ENCODE assay signal across 21 cellular contexts in genomic region chr7:71770269-71770907, GRCh38.
DNase-seq lines count a peak whose midpoint lies in the region; ATAC-seq and TF ChIP-seq lines count a peak whose summit lies in the region.
"Had no signal": no experiment of that assay in that cellular context is flagged by ENCODE, and none has a peak within 500 bp of the region (broad histone marks: within the 10 kb centered on the region; RNA-seq: fewer than 3 reads in every experiment).

No MANE protein-coding gene starts in this region.

- in situ Hi-C loops in HAP-1 (cut with MboI; ENCODE audit: low sequenced_read_pairs): no loop called here

- H3K4me3 Mint-ChIP-seq in osteocyte (ENCODE audit: unreplicated experiment): no peak overlapping the region
- no peak overlapping the region for H3K4me3 Mint-ChIP-seq in activated CD8-positive, alpha-beta T cell treated with anti-CD3 and anti-CD28 coated beads, Interleukin-2, amount 10 ng/mL, durations not matched to agents 7 days and 5 days
- H3K4me3 Mint-ChIP-seq: CD8-positive, alpha-beta T cell; HFFc6; T-cell had no signal

- TF ChIP-seq CTCF in osteocyte (IDR thresholded peaks at IDR 0.05): no peak

- H3K9me3 Mint-ChIP-seq in osteocyte (ENCODE audit: unreplicated experiment): no peaks in the 10 kb centered on the region
- H3K9me3 Mint-ChIP-seq in activated CD8-positive, alpha-beta T cell treated with anti-CD3 and anti-CD28 coated beads, Interleukin-2, amount 10 ng/mL, durations not matched to agents 7 days and 5 days (ENCODE audit: insufficient read depth): peaks cover 6% of the 10 kb centered on the region
- H3K9me3 Mint-ChIP-seq: CD8-positive, alpha-beta T cell had no signal

- POLR2A ChIA-PET in activated CD8-positive, alpha-beta T cell treated with anti-CD3 and anti-CD28 coated beads, Interleukin-2, amount 10 ng/mL, durations not matched to agents 7 days and 5 days (lab: Charles Lee): no interaction called here

- CTCF ChIA-PET in activated CD8-positive, alpha-beta T cell treated with anti-CD3 and anti-CD28 coated beads, Interleukin-2, amount 10 ng/mL, durations not matched to agents 7 days and 5 days (lab: Charles Lee): no interaction called here

- H3K4me3 ChIP-seq in HAP-1: no peak overlapping the region
- H3K4me3 ChIP-seq: BLaER1 treated with 17β-estradiol and CSF1 and Interleukin-3, amounts not matched to agents 10 nM and 100 nM; SK-N-MC had no signal

- H3K4me1 Mint-ChIP-seq in osteocyte (ENCODE audit: unreplicated experiment): no peaks in the 10 kb centered on the region
- H3K4me1 Mint-ChIP-seq in activated CD8-positive, alpha-beta T cell treated with anti-CD3 and anti-CD28 coated beads, Interleukin-2, amount 10 ng/mL, durations not matched to agents 7 days and 5 days (ENCODE audit: low read depth): no peaks in the 10 kb centered on the region
- H3K4me1 Mint-ChIP-seq: T-cell had no signal

- H3K36me3 Mint-ChIP-seq in osteocyte (ENCODE audit: unreplicated experiment): no peaks in the 10 kb centered on the region
- H3K36me3 Mint-ChIP-seq in activated CD8-positive, alpha-beta T cell treated with anti-CD3 and anti-CD28 coated beads, Interleukin-2, amount 10 ng/mL, durations not matched to agents 7 days and 5 days (ENCODE audit: low read depth): no peaks in the 10 kb centered on the region
- H3K36me3 Mint-ChIP-seq: CD8-positive, alpha-beta T cell; T-cell had no signal

- no peaks in the 10 kb centered on the region for H3K9me3 ChIP-seq in HAP-1

- no peaks in the 10 kb centered on the region for H3K36me3 ChIP-seq in HAP-1 (replicated peaks)
- H3K36me3 ChIP-seq: BLaER1 treated with 17β-estradiol and CSF1 and Interleukin-3, amounts not matched to agents 10 nM and 100 nM had no signal

- H3K4me1 ChIP-seq in HAP-1: no peaks in the 10 kb centered on the region
- H3K4me1 ChIP-seq: BLaER1 treated with 17β-estradiol and CSF1 and Interleukin-3, amounts not matched to agents 10 nM and 100 nM had no signal

- DNase-seq in HT1080 (ENCODE audit: low read depth) (peak; percentile 56), NCI-H2171 (lab: John Stamatoyannopoulos, UW) (peak; percentile 32), astrocyte of the hippocampus (ENCODE audit: low read depth, low spot score) (peak; percentile 57), osteocyte (ENCODE audit: extremely low spot score, unreplicated experiment) (peak; percentile 34), NCI-H146 (lab: John Stamatoyannopoulos, UW) (no peak), HAP-1 (ENCODE audit: low spot score in 2 of 2) (no peak)
- no peak for DNase-seq in activated CD8-positive, alpha-beta T cell treated with anti-CD3 and anti-CD28 coated beads, Interleukin-2, amount 10 ng/mL, durations not matched to agents 7 days and 5 days
- DNase-seq: Calu3; CD8-positive, alpha-beta T cell; DMS79; HFFc6; NCI-H1105; NCI-H1694; NCI-H2107; NCI-H226; NCI-H526; OCI-M1; SHP77; T-cell had no signal

- H3K27me3 Mint-ChIP-seq in osteocyte (ENCODE audit: unreplicated experiment): no peaks in the 10 kb centered on the region
- no peaks in the 10 kb centered on the region for H3K27me3 Mint-ChIP-seq in activated CD8-positive, alpha-beta T cell treated with anti-CD3 and anti-CD28 coated beads, Interleukin-2, amount 10 ng/mL, durations not matched to agents 7 days and 5 days (ENCODE audit: low read depth)
- H3K27me3 Mint-ChIP-seq: T-cell had no signal

- no peak for ATAC-seq in activated CD8-positive, alpha-beta T cell treated with anti-CD3 and anti-CD28 coated beads, Interleukin-2, amount 10 ng/mL, durations not matched to agents 7 days and 5 days
- ATAC-seq: CD8-positive, alpha-beta T cell; T-cell had no signal

- no peaks in the 10 kb centered on the region for H3K27me3 ChIP-seq in HAP-1 (ENCODE audit: low read depth)
- H3K27me3 ChIP-seq: BLaER1 treated with 17β-estradiol and CSF1 and Interleukin-3, amounts not matched to agents 10 nM and 100 nM had no signal

- H3K27ac Mint-ChIP-seq in osteocyte (ENCODE audit: unreplicated experiment): no peak overlapping the region
- no peak overlapping the region for H3K27ac Mint-ChIP-seq in activated CD8-positive, alpha-beta T cell treated with anti-CD3 and anti-CD28 coated beads, Interleukin-2, amount 10 ng/mL, durations not matched to agents 7 days and 5 days
- H3K27ac Mint-ChIP-seq: CD8-positive, alpha-beta T cell; HFFc6; T-cell had no signal

Comparison
In these comparisons a context has a peak if more than half of its experiments do, and no peak if none do; other contexts are left out.
1. DNase-seq: peak in HT1080 (single experiment), NCI-H2171 (single experiment), astrocyte of the hippocampus (single experiment) and osteocyte (single experiment); none in NCI-H146 (single experiment), HAP-1 (0 of 2) and activated CD8-positive, alpha-beta T cell treated with anti-CD3 and anti-CD28 coated beads, Interleukin-2, amount 10 ng/mL, durations not matched to agents 7 days and 5 days (single experiment).